ENCODE assay signal across 21 cellular contexts in genomic region chr2:235856151-235856819, GRCh38.
DNase-seq lines count a peak whose midpoint lies in the region; ATAC-seq, FAIRE-seq and TF ChIP-seq lines count a peak whose summit lies in the region.
"Had no signal": no experiment of that assay in that cellular context is flagged by ENCODE, and none has a peak within 500 bp of the region (broad histone marks: within the 10 kb centered on the region; RNA-seq: fewer than 3 reads in every experiment).

No MANE protein-coding gene starts in this region.

- no peak overlapping the region for H2AK5ac ChIP-seq in H1 (ENCODE audit: low read depth, low read length)
- no peak overlapping the region for H2AK5ac ChIP-seq in mesenchymal stem cell (ENCODE audit: low read length, severe bottlenecking)

- H3K79me2 ChIP-seq in H1 (ENCODE audit: control insufficient read depth in 1 of 2, insufficient read depth in 2 of 2, low read length in 2 of 2) = no peaks in the 10 kb centered on the region

- ATAC-seq in GM19035 (IDR thresholded peaks at IDR 0.05; ENCODE audit: unreplicated experiment) (no peak), HG03139 (IDR thresholded peaks at IDR 0.05; ENCODE audit: unreplicated experiment) (no peak), GM19023 (IDR thresholded peaks at IDR 0.05; ENCODE audit: unreplicated experiment) (no peak)
- ATAC-seq: A549, Panc1, Right ventricle myocardium inferior, SK-N-SH treated with all-trans-retinoic acid at 6 μM for 48 hours had no signal

- H2BK120ac ChIP-seq in H1 (replicated peaks; ENCODE audit: low read depth, low read length) = no peak overlapping the region
- no peak overlapping the region for H2BK120ac ChIP-seq in mesenchymal stem cell (ENCODE audit: low read depth, low read length)

- DNase-seq in AG08396 (ENCODE audit: low spot score) (peak; percentile 54), HCEC 1CT (peak; percentile 55), H1 (ENCODE audit: low read depth in 1 of 2, low spot score in 2 of 2) (no peak), mesenchymal stem cell (peak; percentile 6), esophagus muscularis mucosa (ENCODE audit: extremely low spot score) (no peak)
- DNase-seq: AML-193, COR-L47, Karpas-422, MM.1S, NCI-H1105, NCI-H1694, NCI-H2227 treated with DMSO at 0.1 percent for 48 hours, NCI-H524 treated with DMSO at 0.1 percent for 48 hours had no signal

- H3K9ac ChIP-seq in H1 (replicated peaks in 1 of 4; ENCODE audit: extremely low read depth in 1 of 4, low read depth in 3 of 4, low read length in 3 of 4) (no peak overlapping the region), mesenchymal stem cell (ENCODE audit: low read length) (no peak overlapping the region)

- H3K9me3 ChIP-seq in H1 (ENCODE audit: insufficient read depth in 2 of 2, low read depth in 1 of 2, low read length in 1 of 2) = no peaks in the 10 kb centered on the region
- no peaks in the 10 kb centered on the region for H3K9me3 ChIP-seq in mesenchymal stem cell (ENCODE audit: control insufficient read depth, low read length)
- H3K9me3 ChIP-seq in esophagus muscularis mucosa = no peaks in the 10 kb centered on the region
- H3K9me3 ChIP-seq: A549, HAP-1 had no signal

- intact Hi-C loops in esophagus muscularis mucosa (cut with DNase I) = no loop called here

- TF ChIP-seq EP300 in H1 (IDR thresholded peaks at IDR 0.05; ENCODE audit: borderline replicate concordance in 1 of 2, low read depth in 2 of 2, low read length in 2 of 2) = no peak
- TF ChIP-seq EP300 in esophagus muscularis mucosa (IDR thresholded peaks at IDR 0.05) = no peak

- H3K27me3 ChIP-seq in H1 (replicated peaks in 1 of 4; ENCODE audit: control insufficient read depth in 3 of 4, extremely low read depth in 1 of 4, insufficient read depth in 3 of 4, low read length in 3 of 4) (no peaks in the 10 kb centered on the region), mesenchymal stem cell (ENCODE audit: control insufficient read depth in 1 of 2, insufficient read depth in 1 of 2, low read length in 2 of 2) (no peaks in the 10 kb centered on the region), esophagus muscularis mucosa (no peaks in the 10 kb centered on the region)

- H3K23me2 ChIP-seq in H1 (ENCODE audit: low read depth, low read length) = no peaks in the 10 kb centered on the region

- peaks cover 0 to 4% of the 10 kb centered on the region in 2 experiments for H4K20me1 ChIP-seq in H1 (replicated peaks in 1 of 2; ENCODE audit: control insufficient read depth in 1 of 2, insufficient read depth in 2 of 2, low read length in 2 of 2)

- H2BK15ac ChIP-seq in H1 (ENCODE audit: low read length) (no peak overlapping the region), mesenchymal stem cell (ENCODE audit: low read depth, poor library complexity, severe bottlenecking) (no peak overlapping the region)

- POLR2A ChIA-PET in H1 (lab: Charles Lee; ENCODE audit: partially characterized antibody) = no interaction called here

- H2BK12ac ChIP-seq in H1 (ENCODE audit: low read depth, low read length) = no peak overlapping the region
- H2BK12ac ChIP-seq in mesenchymal stem cell (ENCODE audit: low read length in 2 of 2) = no peak overlapping the region

- no peak overlapping the region for H4K91ac ChIP-seq in H1 (replicated peaks; ENCODE audit: insufficient read length, low read length)
- H4K91ac ChIP-seq in mesenchymal stem cell (ENCODE audit: low read length) = no peak overlapping the region

- no peak for TF ChIP-seq CTCF in H1 (IDR thresholded peaks at IDR 0.05; ENCODE audit: control extremely low read depth in 1 of 3, insufficient read depth in 1 of 3, low read depth in 1 of 3, low read length in 3 of 3)
- TF ChIP-seq CTCF in esophagus muscularis mucosa (IDR thresholded peaks at IDR 0.05) = no peak

- WGBS in H1 (ENCODE audit: extremely low coverage in 1 of 2, insufficient coverage in 1 of 2, insufficient read length in 1 of 2, insufficient replicate concordance in 2 of 2, low coverage in 1 of 2, low lambda C conversion rate in 2 of 2, missing lambda C conversion rate in 1 of 2), 2 experiments = 95% methylated on average over 11 of the region's 11 CpGs; no CpG with 5 or more reads in 1 of the 2 experiments
- WGBS in mesenchymal stem cell = 90% methylated on average over 11 of the region's 11 CpGs
- 98% methylated on average over 10 of the region's 11 CpGs for WGBS in esophagus muscularis mucosa

- no peak overlapping the region for H2BK20ac ChIP-seq in H1 (ENCODE audit: low read length)

- no peak for TF ChIP-seq POLR2A in H1 (IDR thresholded peaks at IDR 0.05; ENCODE audit: control extremely low read depth in 1 of 2, low read depth in 2 of 2, low read length in 2 of 2)
- no peak for TF ChIP-seq POLR2A in esophagus muscularis mucosa (IDR thresholded peaks at IDR 0.05; ENCODE audit: low read depth)

- no peak overlapping the region for H2BK5ac ChIP-seq in H1 (ENCODE audit: low read depth, low read length)
- H2BK5ac ChIP-seq in mesenchymal stem cell (ENCODE audit: low read depth, low read length, poor library complexity, severe bottlenecking) = no peak overlapping the region

- no peak for FAIRE-seq in H1 (lab: Jason Lieb, UNC)
- FAIRE-seq: A549 had no signal

- peak overlapping the region; percentile 35; the same call in 1 of the 2 replicates for H4K8ac ChIP-seq in H1 (ENCODE audit: extremely low read depth, insufficient read depth, low read length)
- H4K8ac ChIP-seq in mesenchymal stem cell (ENCODE audit: low read length) = no peak overlapping the region

- H3K23ac ChIP-seq in H1 (ENCODE audit: insufficient read length) (no peak overlapping the region), mesenchymal stem cell (ENCODE audit: low read length in 2 of 2) (no peak overlapping the region)

- H3K27ac ChIP-seq in H1 (ENCODE audit: low read depth, low read length) (no peak overlapping the region), mesenchymal stem cell (ENCODE audit: low read length, poor library complexity, severe bottlenecking) (no peak overlapping the region), esophagus muscularis mucosa (replicated peaks in 1 of 4) (no peak overlapping the region)
- H3K27ac ChIP-seq: A549 had no signal

- no peak overlapping the region for H3K18ac ChIP-seq in H1 (ENCODE audit: extremely low read depth, low read length)
- H3K18ac ChIP-seq in mesenchymal stem cell (ENCODE audit: low read depth in 1 of 2, low read length in 2 of 2) = no peak overlapping the region

- H3K36me3 ChIP-seq in H1 (ENCODE audit: control insufficient read depth in 2 of 4, insufficient read depth in 4 of 4, low read length in 3 of 4) (no peaks in the 10 kb centered on the region), mesenchymal stem cell (ENCODE audit: control insufficient read depth in 1 of 2, insufficient read depth in 2 of 2, low read depth in 1 of 2, low read length in 2 of 2) (peaks cover 0 to 10% of the 10 kb centered on the region in 2 experiments), esophagus muscularis mucosa (peaks cover 0 to 5% (median 0%) of the 10 kb centered on the region in 4 donors)
- H3K36me3 ChIP-seq: HAP-1 had no signal

- no peak for TF ChIP-seq RAD21 in H1 (IDR thresholded peaks at IDR 0.05 in 1 of 2, conservative IDR thresholded peaks at IDR 0.05 in 1 of 2; ENCODE audit: low read depth in 2 of 2, low read length in 2 of 2)

- no peak overlapping the region for H2AFZ ChIP-seq in H1 (ENCODE audit: low read length)
- no peak overlapping the region for H2AFZ ChIP-seq in mesenchymal stem cell (ENCODE audit: low read depth, low read length)

- H3K56ac ChIP-seq in H1 (replicated peaks; ENCODE audit: insufficient read length, low read depth, low read length) = no peak overlapping the region

- no peak overlapping the region for H3K14ac ChIP-seq in H1 (ENCODE audit: insufficient read length)
- H3K14ac ChIP-seq in mesenchymal stem cell (ENCODE audit: low read length in 2 of 2) = no peak overlapping the region

- H3K4me2 ChIP-seq in H1 (ENCODE audit: insufficient read depth in 1 of 2, low read depth in 2 of 2, low read length in 2 of 2) = no peak overlapping the region
- H3K4me2 ChIP-seq in mesenchymal stem cell (ENCODE audit: low read length, poor library complexity, severe bottlenecking) = no peak overlapping the region
- H3K4me2 ChIP-seq: A549 had no signal

- H3K79me1 ChIP-seq in H1 (ENCODE audit: low read depth, low read length) = 0 out of 2 replicates have a peak, but pooled peaks cover 2% of the 10 kb centered on the region
- H3K79me1 ChIP-seq in mesenchymal stem cell (replicated peaks; ENCODE audit: low read length, poor library complexity, severe bottlenecking) = peaks cover 13% of the 10 kb centered on the region

- no peak overlapping the region for H4K5ac ChIP-seq in H1 (ENCODE audit: insufficient read length, low read depth, low read length)

- CTCF ChIA-PET in H1 (lab: Charles Lee; ENCODE audit: partially characterized antibody) = interaction anchor here (1.4 kb wide), 1 partner anchor 80 kb away, joined by 3 read pairs; no protein-coding TSS in a partner anchor

- H3K4me1 ChIP-seq in H1 (replicated peaks in 1 of 4; ENCODE audit: control insufficient read depth in 3 of 4, insufficient read depth in 4 of 4, low read length in 3 of 4) (peaks cover 0 to 6% (median 0%) of the 10 kb centered on the region in 4 experiments; a peak in 4 of 7 replicates), mesenchymal stem cell (ENCODE audit: control insufficient read depth, insufficient read depth, low read depth, low read length) (peaks cover 3% of the 10 kb centered on the region), esophagus muscularis mucosa (peaks cover 0 to 9% (median 2%) of the 10 kb centered on the region in 4 donors)
- H3K4me1 ChIP-seq: A549 had no signal

- H3K4me3 ChIP-seq in H1 (ENCODE audit: extremely low read depth in 1 of 4, insufficient read depth in 2 of 4, low read depth in 3 of 4, low read length in 4 of 4) (no peak overlapping the region), mesenchymal stem cell (ENCODE audit: insufficient read depth in 1 of 2, low read depth in 1 of 2, low read length in 2 of 2) (no peak overlapping the region), esophagus muscularis mucosa (no peak overlapping the region)
- H3K4me3 ChIP-seq: A549, HAP-1 had no signal

- H3K4ac ChIP-seq in H1 (replicated peaks; ENCODE audit: insufficient read length, low read depth, low read length) (no peak overlapping the region), mesenchymal stem cell (ENCODE audit: low read depth in 1 of 2, low read length in 2 of 2) (no peak overlapping the region)

TF ChIP-seq in H1, 55 proteins besides CTCF, POLR2A, EP300 and RAD21:
- TF ChIP-seq CBX8 (IDR thresholded peaks at IDR 0.05; ENCODE audit: borderline replicate concordance, low read depth, low read length) (no peak), TCF12 (IDR thresholded peaks at IDR 0.05; ENCODE audit: low read depth, low read length) (no peak), EGR1 (IDR thresholded peaks at IDR 0.05; ENCODE audit: borderline replicate concordance, low read depth, low read length) (no peak), RFX5 (IDR thresholded peaks at IDR 0.05; ENCODE audit: borderline replicate concordance, low read depth, low read length) (no peak)

Comparison
In these comparisons a context has a peak if more than half of its experiments do, and no peak if none do; other contexts are left out.
1. DNase-seq: peak in AG08396 (single experiment), HCEC 1CT (single experiment) and mesenchymal stem cell (single experiment); none in H1 (0 of 2) and esophagus muscularis mucosa (single experiment).